ENCODE assay signal across 8 cellular contexts in genomic region chr7:54995631-54996340, GRCh38. TPM values are rescaled to one million over a fixed set of nuclear protein-coding genes. Genes with fewer than 3 reads are reported as not detected.
DNase-seq lines count a peak whose midpoint lies in the region; ATAC-seq and TF ChIP-seq lines count a peak whose summit lies in the region.

No MANE protein-coding gene starts in this region.

- DNase-seq in Daoy (ENCODE audit: low read depth) (peak; percentile 97), epithelial cell of prostate (ENCODE audit: low read depth, low spot score) (peak; percentile 81), mesothelial cell of epicardium (ENCODE audit: low spot score in 2 of 2, unreplicated experiment in 2 of 2) (no peak), C1 segment of cervical spinal cord (lab: John Stamatoyannopoulos, UW) (no peak), NCI-H2227 treated with DMSO at 0.1 percent for 48 hours (lab: John Stamatoyannopoulos, UW) (no peak), iPS-NIHi11 (ENCODE audit: low spot score) (no peak)
- DNase-seq in Jurkat, Clone E6-1 (ENCODE audit: low read depth, low spot score): peak; percentile 32

- no peaks in the 10 kb centered on the region for H3K36me3 Mint-ChIP-seq in mesothelial cell of epicardium

- no peaks in the 10 kb centered on the region for H3K9me3 Mint-ChIP-seq in mesothelial cell of epicardium

- peak; percentile 73 for ATAC-seq in GM21515 (IDR thresholded peaks at IDR 0.05; ENCODE audit: unreplicated experiment)

- H3K27ac Mint-ChIP-seq in mesothelial cell of epicardium: no peak overlapping the region

- H3K4me1 Mint-ChIP-seq in mesothelial cell of epicardium: no peaks in the 10 kb centered on the region

- no peak overlapping the region for H3K4me3 ChIP-seq in Jurkat, Clone E6-1 (ENCODE audit: low read length)

- TF ChIP-seq CTCF in mesothelial cell of epicardium (IDR thresholded peaks at IDR 0.05; ENCODE audit: unreplicated experiment): no peak

- no peak overlapping the region for H3K4me3 Mint-ChIP-seq in mesothelial cell of epicardium

- H3K27me3 Mint-ChIP-seq in mesothelial cell of epicardium (ENCODE audit: low read depth): peaks cover 5% of the 10 kb centered on the region

- H3K27ac ChIP-seq in epithelial cell of prostate: peak overlapping the region; percentile 93

RNA-seq across cellular contexts. Expression of gene EGFR, which starts 23.0 kb away (rescaled TPM):
- total RNA-seq in Daoy (2014; rRNA removed; shearing (Covaris generic)): 58.2 and 66.6 TPM in 2 replicates
- not detected for polyA plus RNA-seq in Jurkat, Clone E6-1 (2012; ENCODE audit: insufficient read depth, insufficient read length)
- 16.3 to 19.4 TPM (median 18.6 TPM) in 3 replicates for total RNA-seq in mesothelial cell of epicardium

Comparison
In these comparisons a context has a peak if more than half of its experiments do, and no peak if none do; other contexts are left out.
1. DNase-seq: peak in Daoy (single experiment), Jurkat, Clone E6-1 (single experiment) and epithelial cell of prostate (single experiment); none in mesothelial cell of epicardium (0 of 2), C1 segment of cervical spinal cord (0 of 14), NCI-H2227 treated with DMSO at 0.1 percent for 48 hours (single experiment) and iPS-NIHi11 (single experiment).